In the genomic region with DNA sequence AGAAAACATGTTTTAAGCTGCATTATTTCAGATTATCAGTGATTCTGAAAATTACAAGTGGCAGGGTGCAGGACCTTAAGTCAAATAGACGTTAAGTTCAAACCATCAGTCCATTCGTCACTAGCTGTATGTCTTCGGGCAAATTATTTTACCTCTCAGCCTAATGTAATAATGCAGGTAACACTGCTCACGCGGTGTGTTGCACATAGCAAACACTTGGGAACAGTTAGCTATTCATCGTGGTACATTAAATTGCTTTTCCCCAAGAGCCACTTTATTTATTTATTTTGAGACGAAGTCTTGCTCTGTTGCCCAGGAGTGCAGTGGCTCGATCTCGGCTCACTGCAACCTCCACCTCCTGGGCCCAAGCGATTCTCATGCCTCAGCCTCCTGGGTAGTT, we compare ENCODE assay signal across 23 cellular contexts. TPM values are rescaled to one million over a fixed set of nuclear protein-coding genes. Genes with fewer than 3 reads are reported as not detected.
DNase-seq lines count a peak whose midpoint lies in the region; ATAC-seq and TF ChIP-seq lines count a peak whose summit lies in the region.
"Had no signal": no experiment of that assay in that cellular context is flagged by ENCODE, and none has a peak within 500 bp of the region (broad histone marks: within the 10 kb centered on the region; RNA-seq: fewer than 3 reads in every experiment).

No MANE protein-coding gene starts in this region.

- H3K4me1 ChIP-seq in A673 (ENCODE audit: insufficient read depth, low read length, poor library complexity, severe bottlenecking) = peaks cover 7% of the 10 kb centered on the region
- peaks cover 20% of the 10 kb centered on the region for H3K4me1 ChIP-seq in IMR-90 (ENCODE audit: control insufficient read depth, insufficient read depth, low read length)
- peaks cover 20 to 34% of the 10 kb centered on the region in 2 donors for H3K4me1 ChIP-seq in gastrocnemius medialis
- H3K4me1 ChIP-seq in heart right ventricle = peaks cover 0 to 26% (median 6%) of the 10 kb centered on the region in 9 donors

- H3K27me3 ChIP-seq in A673 (replicated peaks; ENCODE audit: insufficient read depth, low read depth, low read length, poor library complexity) (no peaks in the 10 kb centered on the region), IMR-90 (ENCODE audit: control insufficient read depth, insufficient read depth, low read length) (no peaks in the 10 kb centered on the region), gastrocnemius medialis (no peaks in the 10 kb centered on the region), heart right ventricle (no peaks in the 10 kb centered on the region)
- H3K27me3 ChIP-seq: gastroesophageal sphincter, MG63 had no signal

- POLR2A ChIA-PET in A673 (lab: Charles Lee; ENCODE audit: low non-redundant PET) = interaction anchor here (0.6 to 1.0 kb wide), 3 partner anchors 11 to 130 kb away, joined by 3 to 9 read pairs (median 5); partner anchors contain the start of gene GGCX
- POLR2A ChIA-PET in IMR-90 (lab: Charles Lee; ENCODE audit: unreplicated experiment) = interaction anchor here (1.0 to 5.1 kb wide), 5 partner anchors 9 to 130 kb away, joined by 4 to 42 read pairs (median 6); partner anchors contain the start of genes MAT2A and SH2D6

- H2AK9ac ChIP-seq in IMR-90 (replicated peaks; ENCODE audit: low read depth, low read length, poor library complexity) = peak overlapping the region; percentile 3

- H3K4me1 Mint-ChIP-seq in chondrocyte (ENCODE audit: low read depth) = peaks cover 15% of the 10 kb centered on the region

- H4K20me1 ChIP-seq in IMR-90 (ENCODE audit: insufficient read depth, low read length) = peaks cover 25% of the 10 kb centered on the region

- H2BK5ac ChIP-seq in IMR-90 (ENCODE audit: low read depth, low read length, poor library complexity, severe bottlenecking) = peak overlapping the region; percentile 89

- H2BK20ac ChIP-seq in IMR-90 (ENCODE audit: low read depth, low read length) = peak overlapping the region; percentile 27

- ATAC-seq in IMR-90 (ENCODE audit: low read depth) (no peak), gastrocnemius medialis (no peak), heart right ventricle (no peak)
- no peak for ATAC-seq in activated naive CD4-positive, alpha-beta T cell treated with anti-CD3 and anti-CD28 coated beads, Interleukin-2, amount 50 U/mL, for 72 hours
- ATAC-seq: CD8-positive, alpha-beta T cell had no signal

- no peak overlapping the region for H2AFZ ChIP-seq in IMR-90 (replicated peaks; ENCODE audit: low read length, poor library complexity)

- CTCF ChIA-PET in A673 (lab: Charles Lee) (interaction anchor here (0.6 kb wide), 1 partner anchor 124 kb away, joined by 8 read pairs; no protein-coding TSS in a partner anchor), IMR-90 (lab: Yijun Ruan, JAX) (interaction anchor here (1.3 to 6.8 kb wide), 3 partner anchors 11 to 482 kb away, joined by 3 to 46 read pairs (median 3); partner anchors contain the start of gene SH2D6)

- peak overlapping the region; percentile 75 for H2BK120ac ChIP-seq in IMR-90 (ENCODE audit: low read depth, low read length)

- no peak overlapping the region for H3K27ac ChIP-seq in A673 (ENCODE audit: low read depth, low read length, poor library complexity, severe bottlenecking)
- peak overlapping the region; percentile 85 for H3K27ac ChIP-seq in IMR-90 (ENCODE audit: insufficient read depth, low read length)
- peak overlapping the region in 3 of 4 donors; percentile 53 to 99 (median 60) for H3K27ac ChIP-seq in gastrocnemius medialis
- peak overlapping the region in 2 of 10 donors; percentile 19 to 74 for H3K27ac ChIP-seq in heart right ventricle

- H3K9me1 ChIP-seq in IMR-90 (ENCODE audit: insufficient read depth, low read length) = peaks cover 9% of the 10 kb centered on the region; the same call in 1 of the 2 replicates

- H2BK15ac ChIP-seq in IMR-90 (ENCODE audit: low read depth, low read length) = peak overlapping the region; percentile 78; the same call in 2 of the 3 replicates

- intact Hi-C loops in A673 (cut with micrococcal nuclease; ENCODE audit: unreplicated experiment) (loop anchor here (10.0 kb wide), 1 partner anchor 224 kb away; the partner anchor contains the start of gene TGOLN2), IMR-90 (cut with micrococcal nuclease) (no loop called here), gastrocnemius medialis (cut with DNase I; ENCODE audit: low total_unique reads) (no loop called here), heart right ventricle (cut with DNase I) (no loop called here)

- peak overlapping the region; percentile 30; the same call in 1 of the 2 replicates for H4K91ac ChIP-seq in IMR-90 (ENCODE audit: insufficient read depth, low read depth, low read length)

- BruUV-seq in A673 (replicated peaks; lab: Mats Ljungman, UMichigan) = TSS peak; percentile 38
- no TSS peak for BruUV-seq in IMR-90 (replicated peaks; lab: Mats Ljungman, UMichigan)

- H4K8ac ChIP-seq in IMR-90 (ENCODE audit: low read depth in 2 of 2, low read length in 2 of 2) = peak overlapping the region; percentile 26 to 63; a peak in 2 of 4 replicates

- peaks cover 8 to 46% of the 10 kb centered on the region in 2 experiments; a peak in 3 of 4 replicates for H3K79me1 ChIP-seq in IMR-90 (ENCODE audit: low read depth in 1 of 2, low read length in 2 of 2)

- TF ChIP-seq CTCF in A673 (conservative IDR thresholded peaks at IDR 0.05; ENCODE audit: low read depth, low read length) = no peak
- no peak for TF ChIP-seq CTCF in IMR-90 (conservative IDR thresholded peaks at IDR 0.05; ENCODE audit: low read depth, low read length)
- TF ChIP-seq CTCF in chondrocyte (IDR thresholded peaks at IDR 0.05) = no peak
- TF ChIP-seq CTCF in gastrocnemius medialis (IDR thresholded peaks at IDR 0.05 in 4 of 5, conservative IDR thresholded peaks at IDR 0.05 in 1 of 5) = no peak
- no peak for TF ChIP-seq CTCF in heart right ventricle (IDR thresholded peaks at IDR 0.05)

- no peak overlapping the region for H3K4me2 ChIP-seq in IMR-90 (ENCODE audit: low read depth, low read length)

- peak overlapping the region; percentile 66 for H3K18ac ChIP-seq in IMR-90 (ENCODE audit: low read depth, low read length)

- DNase-seq in A673 (ENCODE audit: low spot score) = no peak
- DNase-seq in IMR-90 = no peak
- DNase-seq in chondrocyte (ENCODE audit: low spot score) = no peak
- DNase-seq in gastrocnemius medialis = no peak
- DNase-seq in HK-2 (ENCODE audit: unreplicated experiment) = no peak
- no peak for DNase-seq in activated naive CD4-positive, alpha-beta T cell treated with anti-CD3 and anti-CD28 coated beads, Interleukin-2, amount 50 U/mL, for 72 hours (ENCODE audit: low spot score in 2 of 2)
- no peak for DNase-seq in heart right ventricle
- DNase-seq: activated CD4-positive, CD25-positive, alpha-beta regulatory T cell treated with anti-CD3 and anti-CD28 coated beads, Interleukin-2, amount 50 U/mL, for 72 hours; activated naive CD4-positive, alpha-beta T cell treated with anti-CD3 and anti-CD28 coated beads, Interleukin-2, amount 10 ng/mL, durations not matched to agents 7 days and 5 days; activated T-cell treated with anti-CD3 and anti-CD28 coated beads, Interleukin-2, amount 50 U/mL, for 72 hours; anterior cingulate cortex; CD8-positive, alpha-beta T cell; GDM1; NCI-H146; NCI-H526; occipital lobe; RPMI8226; stimulated activated CD4-positive, alpha-beta T cell treated with anti-CD3 and anti-CD28 coated beads, Interleukin-15, amount 100 ng/mL, for 24 hours had no signal

- H3K4me3 ChIP-seq in A673 (ENCODE audit: low read depth, low read length, poor library complexity, severe bottlenecking) (no peak overlapping the region), IMR-90 (ENCODE audit: insufficient read depth, low read depth, low read length) (no peak overlapping the region), gastrocnemius medialis (no peak overlapping the region), heart right ventricle (no peak overlapping the region)
- H3K4me3 ChIP-seq: gastroesophageal sphincter, lung, MG63 had no signal

- H3K36me3 ChIP-seq in A673 (ENCODE audit: insufficient read depth, low read length, poor library complexity, severe bottlenecking) (peaks cover 64% of the 10 kb centered on the region), IMR-90 (ENCODE audit: control insufficient read depth, insufficient read depth, low read length) (peaks cover 46% of the 10 kb centered on the region), gastrocnemius medialis (peaks cover 0 to 31% of the 10 kb centered on the region in 2 donors), heart right ventricle (peaks cover 0 to 99% (median 53%) of the 10 kb centered on the region in 9 donors)

- 81% methylated on average over 5 of the region's 10 CpGs; no CpG with 5 or more reads in 1 of the 2 experiments for WGBS in IMR-90 (ENCODE audit: extremely low coverage in 2 of 2, insufficient read length in 1 of 2), 2 experiments
- 92 to 96% methylated on average over 10 of the region's 10 CpGs for WGBS in heart right ventricle, 2 donors

- no peak overlapping the region for H3K9ac ChIP-seq in IMR-90 (ENCODE audit: low read depth, low read length)

- no peaks in the 10 kb centered on the region for H3K9me3 Mint-ChIP-seq in chondrocyte (ENCODE audit: low read depth)
- H3K9me3 Mint-ChIP-seq in activated naive CD4-positive, alpha-beta T cell treated with anti-CD3 and anti-CD28 coated beads, Interleukin-2, amount 50 U/mL, for 72 hours = no peaks in the 10 kb centered on the region
- H3K9me3 Mint-ChIP-seq: activated naive CD4-positive, alpha-beta T cell treated with anti-CD3 and anti-CD28 coated beads, Interleukin-2, amount 10 ng/mL, durations not matched to agents 7 days and 5 days; activated T-cell treated with anti-CD3 and anti-CD28 coated beads, Interleukin-2, amount 50 U/mL, for 72 hours; CD8-positive, alpha-beta T cell; central memory CD8-positive, alpha-beta T cell; IgD-negative memory B cell had no signal

- TF ChIP-seq POLR2A in IMR-90 (IDR thresholded peaks at IDR 0.05; ENCODE audit: low read depth, low read length) (no peak), gastrocnemius medialis (IDR thresholded peaks at IDR 0.05) (no peak)

- in situ Hi-C loops in IMR-90 (cut with MboI; ENCODE audit: low sequenced_read_pairs) (no loop called here), gastrocnemius medialis (cut with MboI; ENCODE audit: low sequenced_read_pairs in 4 of 4) (loop anchor here in 1 of 4 donors (5.0 kb wide), 1 partner anchor 127 kb away; no protein-coding TSS in a partner anchor)

- H3K27ac Mint-ChIP-seq in chondrocyte (ENCODE audit: unreplicated experiment) = peak overlapping the region; percentile 77
- no peak overlapping the region for H3K27ac Mint-ChIP-seq in activated naive CD4-positive, alpha-beta T cell treated with anti-CD3 and anti-CD28 coated beads, Interleukin-2, amount 50 U/mL, for 72 hours
- H3K27ac Mint-ChIP-seq: CD8-positive, alpha-beta T cell; IgD-negative memory B cell had no signal

- peak overlapping the region; percentile 34 for H3K14ac ChIP-seq in IMR-90 (replicated peaks; ENCODE audit: low read depth, low read length)

- no peak for TF ChIP-seq RAD21 in IMR-90 (IDR thresholded peaks at IDR 0.05; ENCODE audit: low read length)

- no peaks in the 10 kb centered on the region for H3K9me3 ChIP-seq in A673 (ENCODE audit: low read depth, low read length, poor library complexity, severe bottlenecking)
- no peaks in the 10 kb centered on the region for H3K9me3 ChIP-seq in IMR-90 (ENCODE audit: control insufficient read depth, insufficient read depth, low read length)
- no peaks in the 10 kb centered on the region for H3K9me3 ChIP-seq in gastrocnemius medialis
- H3K9me3 ChIP-seq in heart right ventricle = no peaks in the 10 kb centered on the region
- H3K9me3 ChIP-seq: gastroesophageal sphincter, MG63 had no signal

- H4K5ac ChIP-seq in IMR-90 (ENCODE audit: low read depth, low read length) = peak overlapping the region; percentile 32; the same call in 1 of the 2 replicates

- H3K23ac ChIP-seq in IMR-90 (ENCODE audit: low read depth, low read length) = peak overlapping the region; percentile 21; the same call in 1 of the 2 replicates

- peak overlapping the region; percentile 85; the same call in 1 of the 2 replicates for H2AK5ac ChIP-seq in IMR-90 (ENCODE audit: low read depth, low read length)

- dilution Hi-C loops in IMR-90 (cut with HindIII; ENCODE audit: low sequenced_read_pairs, unreplicated experiment) = no loop called here

- no peak overlapping the region for H3K4me3 Mint-ChIP-seq in chondrocyte (ENCODE audit: unreplicated experiment)
- H3K4me3 Mint-ChIP-seq: activated naive CD4-positive, alpha-beta T cell treated with anti-CD3 and anti-CD28 coated beads, Interleukin-2, amount 10 ng/mL, durations not matched to agents 7 days and 5 days; activated T-cell treated with anti-CD3 and anti-CD28 coated beads, Interleukin-2, amount 50 U/mL, for 72 hours; CD8-positive, alpha-beta T cell; central memory CD8-positive, alpha-beta T cell had no signal

- peaks cover 6% of the 10 kb centered on the region for H3K36me3 Mint-ChIP-seq in chondrocyte (ENCODE audit: low read depth)
- H3K36me3 Mint-ChIP-seq in activated naive CD4-positive, alpha-beta T cell treated with anti-CD3 and anti-CD28 coated beads, Interleukin-2, amount 50 U/mL, for 72 hours = peaks cover 5% of the 10 kb centered on the region in 2 donors

- H3K4ac ChIP-seq in IMR-90 (ENCODE audit: low read depth, low read length) = peak overlapping the region; percentile 86; the same call in 1 of the 2 replicates

- no peaks in the 10 kb centered on the region for H3K27me3 Mint-ChIP-seq in chondrocyte (ENCODE audit: low read depth)
- H3K27me3 Mint-ChIP-seq: activated naive CD4-positive, alpha-beta T cell treated with anti-CD3 and anti-CD28 coated beads, Interleukin-2, amount 10 ng/mL, durations not matched to agents 7 days and 5 days; central memory CD8-positive, alpha-beta T cell; IgD-negative memory B cell had no signal

- H3K56ac ChIP-seq in IMR-90 (ENCODE audit: extremely low read depth, insufficient read depth, low read length) = 0 out of 2 replicates have a peak overlapping the region, but pooled peaks have one; percentile 4

RNA-seq across cellular contexts. Expression of gene MAT2A, which starts 10.1 kb away (rescaled TPM):
- total RNA-seq in A673 (2021) (355 and 408 TPM in 2 replicates), IMR-90 (2012; rRNA removed) (94.1 and 98.9 TPM in 2 replicates), chondrocyte (119 to 155 TPM (median 144 TPM) in 3 replicates), gastrocnemius medialis (100 to 1,000 TPM in 1 of 4 donors, 10 to 100 TPM in 3; 33.2 to 131 (median 56.0) TPM), heart right ventricle (100 to 1,000 TPM in 8 of 10 donors, 10 to 100 TPM in 2; 94.5 to 460 (median 129) TPM)
- polyA plus RNA-seq in IMR-90 (2012; rRNA removed) (158 and 223 TPM in 2 replicates), heart right ventricle (10 to 100 TPM; 81.7 to 93.4 TPM)
- polyA plus RNA-seq in IMR-90 (2012; cell fraction: cytosol; rRNA removed) = 40.6 and 65.5 TPM in 2 replicates
- 581 and 1,265 TPM in 2 replicates for polyA plus RNA-seq in IMR-90 (2012; cell fraction: nucleus; rRNA removed; ENCODE audit: low replicate concordance)
- total RNA-seq in activated naive CD4-positive, alpha-beta T cell treated with anti-CD3 and anti-CD28 coated beads, Interleukin-2, amount 50 U/mL, for 72 hours = 100 to 1,000 TPM; 271 to 281 TPM

RNA-seq across cellular contexts. Expression of gene GGCX, which starts 12.2 kb away (rescaled TPM):
- total RNA-seq in A673 (2021) = 60.5 and 61.8 TPM in 2 replicates
- total RNA-seq in IMR-90 (2012; rRNA removed) = 31.9 and 35.0 TPM in 2 replicates
- 37.0 and 39.4 TPM in 2 replicates for polyA plus RNA-seq in IMR-90 (2012; rRNA removed)
- 57.1 and 81.4 TPM in 2 replicates for polyA plus RNA-seq in IMR-90 (2012; cell fraction: cytosol; rRNA removed)
- 60.6 and 63.6 TPM in 2 replicates for polyA plus RNA-seq in IMR-90 (2012; cell fraction: nucleus; rRNA removed; ENCODE audit: low replicate concordance)
- total RNA-seq in chondrocyte = 55.7 to 78.6 TPM (median 58.6 TPM) in 3 replicates
- total RNA-seq in gastrocnemius medialis = 10 to 100 TPM; 18.3 to 33.1 (median 28.2) TPM
- total RNA-seq in activated naive CD4-positive, alpha-beta T cell treated with anti-CD3 and anti-CD28 coated beads, Interleukin-2, amount 50 U/mL, for 72 hours = 10 to 100 TPM; 21.2 to 21.5 TPM
- total RNA-seq in heart right ventricle = 10 to 100 TPM; 18.2 to 31.1 (median 21.6) TPM
- polyA plus RNA-seq in heart right ventricle = 10 to 100 TPM; 14.0 to 24.5 TPM

RNA-seq across cellular contexts. Expression of gene VAMP8, which starts 28.3 kb away (rescaled TPM):
- total RNA-seq in A673 (2021) (not detected in 2 replicates), IMR-90 (2012; rRNA removed) (0.83 and 0.90 TPM in 2 replicates), chondrocyte (1.6 to 2.4 TPM (median 2.1 TPM) in 3 replicates), gastrocnemius medialis (10 to 100 TPM in 1 of 4 donors, 1 to 10 TPM in 3; 5.3 to 12.1 (median 7.1) TPM), heart right ventricle (10 to 100 TPM in 5 of 10 donors, 1 to 10 TPM in 5; 4.9 to 56.8 (median 9.2) TPM)
- polyA plus RNA-seq in IMR-90 (2012; rRNA removed) (1.7 and 1.9 TPM in 2 replicates), heart right ventricle (10 to 100 TPM; 16.4 to 26.6 TPM)
- polyA plus RNA-seq in IMR-90 (2012; cell fraction: cytosol; rRNA removed) = 0.82 and 2.4 TPM in 2 replicates
- polyA plus RNA-seq in IMR-90 (2012; cell fraction: nucleus; rRNA removed; ENCODE audit: low replicate concordance) = 0.13 and 2.1 TPM in 2 replicates
- 100 to 1,000 TPM; 119 to 135 TPM for total RNA-seq in activated naive CD4-positive, alpha-beta T cell treated with anti-CD3 and anti-CD28 coated beads, Interleukin-2, amount 50 U/mL, for 72 hours

RNA-seq across cellular contexts. Expression of gene VAMP5, which starts 35.1 kb away (rescaled TPM):
- 2.1 and 3.8 TPM in 2 replicates for total RNA-seq in A673 (2021)
- 13.8 and 27.8 TPM in 2 replicates for total RNA-seq in IMR-90 (2012; rRNA removed)
- 103 and 121 TPM in 2 replicates for polyA plus RNA-seq in IMR-90 (2012; rRNA removed)
- polyA plus RNA-seq in IMR-90 (2012; cell fraction: cytosol; rRNA removed) = 209 and 319 TPM in 2 replicates
- polyA plus RNA-seq in IMR-90 (2012; cell fraction: nucleus; rRNA removed; ENCODE audit: low replicate concordance) = 51.1 and 83.2 TPM in 2 replicates
- 1.8 to 2.4 TPM in 2 of 3 replicates, not detected in the other for total RNA-seq in chondrocyte
- total RNA-seq in gastrocnemius medialis = 10 to 100 TPM; 19.9 to 47.0 (median 36.9) TPM
- 10 to 100 TPM; 50.6 to 68.0 TPM for total RNA-seq in activated naive CD4-positive, alpha-beta T cell treated with anti-CD3 and anti-CD28 coated beads, Interleukin-2, amount 50 U/mL, for 72 hours
- 100 to 1,000 TPM in 1 of 10 donors, 10 to 100 TPM in 9; 25.8 to 146 (median 35.5) TPM for total RNA-seq in heart right ventricle
- polyA plus RNA-seq in heart right ventricle = 100 to 1,000 TPM in 1 of 2 donors, 10 to 100 TPM in 1; 79.6 to 131 TPM

RNA-seq across cellular contexts. Expression of gene RNF181, which starts 46.5 kb away (rescaled TPM):
- total RNA-seq in A673 (2021) (78.5 and 99.1 TPM in 2 replicates), IMR-90 (2012; rRNA removed) (326 and 498 TPM in 2 replicates), chondrocyte (76.3 to 93.9 TPM (median 89.4 TPM) in 3 replicates), gastrocnemius medialis (100 to 1,000 TPM; 207 to 235 (median 215) TPM), heart right ventricle (100 to 1,000 TPM in 1 of 10 donors, 10 to 100 TPM in 9; 74.7 to 117 (median 82.2) TPM)
- polyA plus RNA-seq in IMR-90 (2012; rRNA removed) (438 and 481 TPM in 2 replicates), heart right ventricle (100 to 1,000 TPM; 140 to 282 TPM)
- 538 and 709 TPM in 2 replicates for polyA plus RNA-seq in IMR-90 (2012; cell fraction: cytosol; rRNA removed)
- 203 and 232 TPM in 2 replicates for polyA plus RNA-seq in IMR-90 (2012; cell fraction: nucleus; rRNA removed; ENCODE audit: low replicate concordance)
- 100 to 1,000 TPM; 128 to 163 TPM for total RNA-seq in activated naive CD4-positive, alpha-beta T cell treated with anti-CD3 and anti-CD28 coated beads, Interleukin-2, amount 50 U/mL, for 72 hours
